ENCODE assay signal across 19 cellular contexts in the genomic region with DNA sequence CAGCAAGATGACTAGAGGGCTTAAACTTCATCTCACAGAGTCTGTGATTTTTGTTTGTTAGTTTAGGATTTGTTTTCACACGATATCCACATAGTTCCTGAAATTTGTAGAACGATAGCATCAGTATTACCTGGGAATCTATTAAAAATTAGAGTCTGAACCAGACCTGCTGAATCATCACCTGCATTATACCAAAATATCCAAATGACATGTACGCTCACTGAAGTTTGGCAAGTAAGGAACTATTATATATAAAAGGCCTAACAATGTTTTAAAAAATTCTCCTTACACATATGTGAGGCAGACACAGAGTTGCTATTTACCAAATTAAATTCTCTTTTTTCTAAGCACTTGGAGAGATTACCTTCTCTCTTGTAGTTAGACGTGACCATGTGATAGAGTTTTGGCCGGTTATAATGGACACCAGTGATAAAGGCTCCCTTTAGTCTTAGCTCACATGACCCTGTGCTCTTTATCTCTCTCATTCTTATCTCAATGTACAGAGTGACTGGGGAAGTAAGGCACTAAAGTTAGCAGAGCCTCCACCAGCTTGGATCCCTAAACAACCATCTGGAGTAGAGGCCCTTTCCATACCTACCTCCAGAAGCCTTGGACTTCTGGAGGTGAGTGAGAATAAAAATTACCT.
"Had no signal": no experiment of that assay in that cellular context is flagged by ENCODE, and none has a peak within 500 bp of the region (broad histone marks: within the 10 kb centered on the region; RNA-seq: fewer than 3 reads in every experiment).

No MANE protein-coding gene starts in this region.

- DNase-seq: dermis blood vessel endothelial cell; effector CD4-positive, alpha-beta T cell; endodermal cell; heart left ventricle; hippocampal formation; kidney glomerular epithelial cell; mammary epithelial cell; mucosa of descending colon; naive thymus-derived CD8-positive, alpha-beta T cell; psoas muscle; retina; sigmoid colon; stimulated activated CD4-positive, alpha-beta T cell treated with anti-CD3 and anti-CD28 coated beads, Interleukin-2, amount 100 ng/mL, for 24 hours; stimulated activated CD4-positive, alpha-beta T cell treated with anti-CD3 and anti-CD28 coated beads, Interleukin-4, amount 100 ng/mL, for 4 hours; stimulated activated naive B cell treated with anti-CD40 and anti-IgM and Interleukin-4, amounts not matched to agents 10 μg/mL and 1 μg/mL and 100 μg/mL, for 72 hours; stimulated activated naive CD8-positive, alpha-beta T cell treated with anti-CD3 and anti-CD28 coated beads, Interleukin-15, amount 100 ng/mL, for 72 hours; testis; upper lobe of right lung had no signal

- ATAC-seq: esophagus mucosa; mucosa of descending colon; naive thymus-derived CD8-positive, alpha-beta T cell; psoas muscle; stimulated activated naive B cell treated with anti-CD40 and anti-IgM and Interleukin-4, amounts not matched to agents 10 μg/mL and 1 μg/mL and 100 μg/mL, for 72 hours; stimulated activated naive CD8-positive, alpha-beta T cell treated with anti-CD3 and anti-CD28 coated beads, Interleukin-15, amount 100 ng/mL, for 72 hours; upper lobe of right lung had no signal
